Comparison of ENCODE assay signal across 7 cellular contexts in the genomic region with DNA sequence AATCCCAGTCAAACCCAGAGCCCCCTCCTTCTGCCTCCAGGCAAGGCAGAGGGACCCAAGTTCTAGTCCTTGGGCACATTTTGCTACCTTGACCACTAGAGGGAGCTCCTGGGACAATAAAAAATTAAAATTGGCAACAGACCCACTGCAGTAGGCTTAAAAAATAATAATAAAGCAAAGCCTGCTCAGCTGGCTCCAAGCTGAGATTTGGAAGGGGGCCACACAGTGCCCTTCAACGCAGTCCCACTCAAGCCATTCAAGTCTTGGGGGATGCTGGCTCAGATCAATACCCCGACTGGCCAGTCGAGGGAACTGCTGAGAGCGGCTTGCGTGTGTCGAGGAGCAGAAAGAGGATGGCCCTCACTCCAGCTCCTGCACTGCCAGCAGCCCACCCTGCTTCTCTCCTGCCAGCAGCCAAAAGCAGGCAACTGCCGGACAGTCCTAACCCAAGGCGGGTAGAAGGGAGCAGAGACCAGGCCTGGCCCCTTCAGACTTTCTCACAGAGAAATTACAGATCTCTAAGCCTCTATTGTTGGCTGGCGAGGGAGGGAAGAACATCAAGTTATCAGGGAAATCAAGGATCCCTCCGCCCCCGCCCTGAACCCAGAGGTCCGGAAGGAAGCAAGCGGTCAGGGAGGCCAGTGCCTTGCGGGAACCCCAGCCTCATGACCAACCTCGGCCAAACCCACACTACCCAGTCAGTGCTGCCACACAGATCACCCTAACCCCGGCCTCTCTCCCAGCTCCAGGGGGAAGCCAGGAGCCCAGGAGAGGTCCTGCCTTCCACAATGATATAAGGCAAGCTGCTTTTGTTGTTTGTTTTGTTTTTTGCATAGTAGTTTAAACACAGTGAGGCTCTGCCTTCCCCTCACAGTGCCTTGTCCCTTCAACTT. TPM values are rescaled to one million over a fixed set of nuclear protein-coding genes. Genes with fewer than 3 reads are reported as not detected.
A peak's percentile ranks its signal among the peaks of the same experiment; 100 is the strongest.
DNase-seq lines count a peak whose midpoint lies in the region; ATAC-seq and TF ChIP-seq lines count a peak whose summit lies in the region.

No MANE protein-coding gene starts in this region.

- H3K27ac Mint-ChIP-seq in activated B cell treated with CpG ODN at 0.5 μM for 24 hours, result peak overlapping the region; percentile 83
- peak overlapping the region; percentile 51 for H3K27ac Mint-ChIP-seq in central memory CD8-positive, alpha-beta T cell (ENCODE audit: low read depth)

- no peak for ATAC-seq in activated B cell treated with CpG ODN at 0.5 μM for 24 hours (ENCODE audit: low read depth)
- ATAC-seq in central memory CD8-positive, alpha-beta T cell (replicated peaks; ENCODE audit: extremely low read depth, poor library complexity, severe bottlenecking), result no peak
- ATAC-seq in HG03520 (IDR thresholded peaks at IDR 0.05; ENCODE audit: unreplicated experiment), result no peak

- H3K27me3 Mint-ChIP-seq in activated B cell treated with CpG ODN at 0.5 μM for 24 hours, result no peaks in the 10 kb centered on the region
- no peaks in the 10 kb centered on the region for H3K27me3 Mint-ChIP-seq in central memory CD8-positive, alpha-beta T cell

- no peaks in the 10 kb centered on the region for H3K9me3 Mint-ChIP-seq in activated B cell treated with CpG ODN at 0.5 μM for 24 hours
- H3K9me3 Mint-ChIP-seq in central memory CD8-positive, alpha-beta T cell, result no peaks in the 10 kb centered on the region

- POLR2A ChIA-PET in activated B cell treated with CpG ODN at 0.5 μM for 24 hours (lab: Charles Lee), result interaction anchor here (0.9 to 2.9 kb wide), 7 partner anchors 21 to 68 kb away, joined by 3 to 11 read pairs (median 4); partner anchors contain the start of gene IFFO2

- H3K4me3 ChIP-seq in GM12864 (ENCODE audit: low read depth, low read length), result no peak overlapping the region

- intact Hi-C loops in activated B cell treated with CpG ODN at 0.5 μM for 24 hours (cut with micrococcal nuclease), result loop anchor here (1.0 to 10.0 kb wide), 7 partner anchors 23 to 408 kb away; partner anchors contain the start of genes AKR7A2, IFFO2 and SLC66A1

- peak overlapping the region; percentile 70 for H3K4me3 Mint-ChIP-seq in activated B cell treated with CpG ODN at 0.5 μM for 24 hours
- no peak overlapping the region for H3K4me3 Mint-ChIP-seq in central memory CD8-positive, alpha-beta T cell

- CTCF ChIA-PET in activated B cell treated with CpG ODN at 0.5 μM for 24 hours (lab: Charles Lee), result interaction anchor here (0.6 to 11.7 kb wide), 25 partner anchors 9 to 209 kb away, joined by 3 to 216 read pairs (median 5); partner anchors contain the start of gene IFFO2

- TF ChIP-seq CTCF in GM12864 (IDR thresholded peaks at IDR 0.05; ENCODE audit: low read depth, low read length, missing control alignments), result peak; percentile 73
- TF ChIP-seq CTCF in activated B cell treated with CpG ODN at 0.5 μM for 24 hours (IDR thresholded peaks at IDR 0.05), result peak; percentile 77

- H3K4me1 Mint-ChIP-seq in activated B cell treated with CpG ODN at 0.5 μM for 24 hours, result peaks cover 37% of the 10 kb centered on the region
- peaks cover 23% of the 10 kb centered on the region for H3K4me1 Mint-ChIP-seq in central memory CD8-positive, alpha-beta T cell

- DNase-seq in GM12864 (ENCODE audit: low read depth), result no peak
- DNase-seq in NCI-H2029 treated with DMSO at 0.1 percent for 48 hours (lab: John Stamatoyannopoulos, UW), result peak; percentile 34
- DNase-seq in activated B cell treated with CpG ODN at 0.5 μM for 24 hours, result peak; percentile 45
- DNase-seq in central memory CD8-positive, alpha-beta T cell (ENCODE audit: low spot score in 2 of 2), result peak; percentile 57 to 63
- peak; percentile 70 for DNase-seq in kidney tubule cell (ENCODE audit: low spot score)
- DNase-seq in stimulated activated CD4-positive, alpha-beta T cell treated with anti-CD3 and anti-CD28 coated beads, Interleukin-4, amount 100 ng/mL, for 1 hour, result peak; percentile 39

- peaks cover 41% of the 10 kb centered on the region for H3K36me3 Mint-ChIP-seq in activated B cell treated with CpG ODN at 0.5 μM for 24 hours (ENCODE audit: low read depth)
- H3K36me3 Mint-ChIP-seq in central memory CD8-positive, alpha-beta T cell (ENCODE audit: insufficient read depth), result peaks cover 39% of the 10 kb centered on the region

RNA-seq across cellular contexts. Expression of gene ALDH4A1, which starts 4.9 kb away (rescaled TPM):
- 6.5 and 7.1 TPM in 2 replicates for total RNA-seq in activated B cell treated with CpG ODN at 0.5 μM for 24 hours

RNA-seq across cellular contexts. Expression of gene TAS1R2, which starts 47.8 kb away (rescaled TPM):
- not detected in 2 replicates for total RNA-seq in activated B cell treated with CpG ODN at 0.5 μM for 24 hours

RNA-seq across cellular contexts. Expression of gene IFFO2, which starts 49.2 kb away (rescaled TPM):
- total RNA-seq in activated B cell treated with CpG ODN at 0.5 μM for 24 hours, result 13.0 and 13.6 TPM in 2 replicates
